ENCODE assay signal across 10 cellular contexts in the genomic region with DNA sequence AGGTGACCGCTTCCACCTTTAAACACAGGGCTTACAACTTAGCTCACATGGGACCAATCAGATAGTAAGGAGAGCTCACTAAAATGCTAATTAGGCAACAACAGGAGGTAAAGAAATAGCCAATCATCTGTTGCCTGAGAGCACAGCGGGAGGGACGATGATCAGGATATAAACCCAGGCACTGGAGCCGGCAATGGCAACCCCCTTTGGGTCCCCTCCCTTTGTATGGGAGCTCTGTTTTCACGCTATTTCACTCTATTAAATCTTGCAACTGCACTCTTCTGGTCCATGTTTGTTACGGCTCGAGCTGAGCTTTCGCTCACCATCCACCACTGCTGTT. TPM values are rescaled to one million over a fixed set of nuclear protein-coding genes. Genes with fewer than 3 reads are reported as not detected.
DNase-seq lines count a peak whose midpoint lies in the region; TF ChIP-seq lines count a peak whose summit lies in the region.
"Not testable (repeated sequence)": the region's sequence is repeated elsewhere in the genome, so short reads cannot be mapped to it uniquely, and the experiment has no call there.
"Had no signal": no experiment of that assay in that cellular context is flagged by ENCODE, and none has a peak within 500 bp of the region (broad histone marks: within the 10 kb centered on the region; RNA-seq: fewer than 3 reads in every experiment).

No MANE protein-coding gene starts in this region.

- H3K4me1 Mint-ChIP-seq in Calu3 (ENCODE audit: low read depth, unreplicated experiment) (peaks cover 64% of the 10 kb centered on the region), mesothelial cell of epicardium (peaks cover 24% of the 10 kb centered on the region)
- peaks cover 25% of the 10 kb centered on the region for H3K4me1 Mint-ChIP-seq in activated T-cell treated with anti-CD3 and anti-CD28 coated beads, Interleukin-2, amount 50 U/mL, for 24 hours (ENCODE audit: low read depth)

- H3K9ac ChIP-seq in skeletal muscle satellite cell (ENCODE audit: low read depth, low read length): not testable (repeated sequence)

- not testable (repeated sequence) for TF ChIP-seq POLR2A in breast epithelium (IDR thresholded peaks at IDR 0.05)

- not testable (repeated sequence) for H3K9me3 ChIP-seq in breast epithelium; skeletal muscle satellite cell (replicated peaks; ENCODE audit: low read length)

- peak overlapping the region; percentile 80 for H3K4me2 ChIP-seq in skeletal muscle satellite cell (ENCODE audit: low read length)

- intact Hi-C loops in Calu3 (cut with micrococcal nuclease; ENCODE audit: unreplicated experiment): loop anchor here (10.0 kb wide), 1 partner anchor 47 kb away; the partner anchor contains the start of gene INTS4
- intact Hi-C loops in breast epithelium (cut with DNase I; ENCODE audit: low total_unique reads): not testable (repeated sequence)

- not testable (repeated sequence) for H3K4me3 Mint-ChIP-seq in Calu3 (ENCODE audit: low read depth, unreplicated experiment); activated T-cell treated with anti-CD3 and anti-CD28 coated beads, Interleukin-2, amount 50 U/mL, for 24 hours; mesothelial cell of epicardium

- H3K27ac Mint-ChIP-seq in Calu3 (ENCODE audit: unreplicated experiment): peak overlapping the region; percentile 33
- H3K27ac Mint-ChIP-seq in activated T-cell treated with anti-CD3 and anti-CD28 coated beads, Interleukin-2, amount 50 U/mL, for 24 hours: peak overlapping the region; percentile 22
- H3K27ac Mint-ChIP-seq in mesothelial cell of epicardium: peak overlapping the region; percentile 73

- BruUV-seq in Calu3 (replicated peaks; lab: Mats Ljungman, UMichigan): not testable (repeated sequence)

- not testable (repeated sequence) for H3K9me3 Mint-ChIP-seq in Calu3 (ENCODE audit: low read depth, unreplicated experiment); activated T-cell treated with anti-CD3 and anti-CD28 coated beads, Interleukin-2, amount 50 U/mL, for 24 hours; mesothelial cell of epicardium

- H3K27me3 Mint-ChIP-seq in Calu3 (ENCODE audit: unreplicated experiment); activated T-cell treated with anti-CD3 and anti-CD28 coated beads, Interleukin-2, amount 50 U/mL, for 24 hours; mesothelial cell of epicardium (ENCODE audit: low read depth): not testable (repeated sequence)

- not testable (repeated sequence) for H3K4me3 ChIP-seq in breast epithelium; skeletal muscle satellite cell (ENCODE audit: low read length)

- H3K27ac ChIP-seq in breast epithelium: peak overlapping the region; percentile 73 to 83

- peaks cover 27% of the 10 kb centered on the region for H3K36me3 Mint-ChIP-seq in Calu3 (ENCODE audit: insufficient read depth, unreplicated experiment)
- not testable (repeated sequence) for H3K36me3 Mint-ChIP-seq in activated T-cell treated with anti-CD3 and anti-CD28 coated beads, Interleukin-2, amount 50 U/mL, for 24 hours (ENCODE audit: low read depth); mesothelial cell of epicardium

- not testable (repeated sequence) for DNase-seq in Calu3; activated T-cell treated with anti-CD3 and anti-CD28 coated beads, Interleukin-2, amount 50 U/mL, for 24 hours; breast epithelium (ENCODE audit: low spot score in 2 of 2); mesothelial cell of epicardium (ENCODE audit: low spot score in 2 of 2, unreplicated experiment in 2 of 2)
- peak; percentile 41 for DNase-seq in NCI-H69 (lab: John Stamatoyannopoulos, UW)

- H3K27me3 ChIP-seq in breast epithelium; skeletal muscle satellite cell (ENCODE audit: control insufficient read depth, insufficient read depth, low read length): not testable (repeated sequence)

- CTCF ChIA-PET in Calu3 (lab: Charles Lee): interaction anchor here (2.0 kb wide), 1 partner anchor 47 kb away, joined by 9 read pairs; the partner anchor contains the start of gene INTS4

- TF ChIP-seq CTCF in Calu3 (IDR thresholded peaks at IDR 0.05; ENCODE audit: unreplicated experiment); breast epithelium (IDR thresholded peaks at IDR 0.05); mesothelial cell of epicardium (IDR thresholded peaks at IDR 0.05; ENCODE audit: unreplicated experiment): not testable (repeated sequence)

- H3K4me1 ChIP-seq in breast epithelium (peaks cover 3 to 18% of the 10 kb centered on the region in 2 donors), skeletal muscle satellite cell (ENCODE audit: control insufficient read depth, insufficient read depth, low read length) (peaks cover 46% of the 10 kb centered on the region)

- H3K36me3 ChIP-seq in breast epithelium; skeletal muscle satellite cell (ENCODE audit: insufficient read depth, low read length): not testable (repeated sequence)

RNA-seq across cellular contexts. Expression of gene KCTD14, which starts 18.3 kb away (rescaled TPM):
- 13.2 and 17.6 TPM in 2 replicates for total RNA-seq in Calu3 (2022)
- total RNA-seq in breast epithelium: 10 to 100 TPM in 1 of 3 donors, 1 to 10 TPM in 1, under 1 TPM in 1; 0.64 to 22.4 (median 7.9) TPM
- 5.4 to 6.4 TPM (median 5.4 TPM) in 3 replicates for total RNA-seq in mesothelial cell of epicardium
- 0.87 and 1.5 TPM in 2 replicates for total RNA-seq in skeletal muscle satellite cell (2012; rRNA removed)
- total RNA-seq: B cell had no signal

RNA-seq across cellular contexts. Expression of gene THRSP, which starts 22.3 kb away (rescaled TPM):
- total RNA-seq in Calu3 (2022): not detected in 2 replicates
- 10 to 100 TPM in 1 of 3 donors, 1 to 10 TPM in 2; 1.6 to 74.9 (median 5.7) TPM for total RNA-seq in breast epithelium
- 0.31 to 0.38 TPM (median 0.32 TPM) in 3 replicates for total RNA-seq in mesothelial cell of epicardium
- total RNA-seq in skeletal muscle satellite cell (2012; rRNA removed): not detected in 2 replicates
- total RNA-seq: B cell, H7, M059J, RPMI7951 had no signal

RNA-seq across cellular contexts. Expression of gene NDUFC2, which starts 38.3 kb away (rescaled TPM):
- total RNA-seq in Calu3 (2022) (264 and 343 TPM in 2 replicates), breast epithelium (100 to 1,000 TPM; 101 to 105 (median 103) TPM), mesothelial cell of epicardium (169 to 171 TPM (median 169 TPM) in 3 replicates)
- total RNA-seq in skeletal muscle satellite cell (2012; rRNA removed): 123 and 170 TPM in 2 replicates

RNA-seq across cellular contexts. Expression of gene INTS4, which starts 46.9 kb away (rescaled TPM):
- total RNA-seq in Calu3 (2022): 35.4 and 43.9 TPM in 2 replicates
- total RNA-seq in breast epithelium: 10 to 100 TPM; 34.6 to 58.4 (median 47.5) TPM
- 44.4 to 48.3 TPM (median 44.7 TPM) in 3 replicates for total RNA-seq in mesothelial cell of epicardium
- total RNA-seq in skeletal muscle satellite cell (2012; rRNA removed): 27.4 and 38.0 TPM in 2 replicates

Comparison
In these comparisons a context has a peak if more than half of its experiments do, and no peak if none do; other contexts are left out.
1. H3K27ac Mint-ChIP-seq: peak in every context shown above with its lines; median percentile 73 in mesothelial cell of epicardium; 33 in Calu3; 22 in activated T-cell treated with anti-CD3 and anti-CD28 coated beads, Interleukin-2, amount 50 U/mL, for 24 hours.